ENCODE assay signal across 9 cellular contexts in the genomic region with DNA sequence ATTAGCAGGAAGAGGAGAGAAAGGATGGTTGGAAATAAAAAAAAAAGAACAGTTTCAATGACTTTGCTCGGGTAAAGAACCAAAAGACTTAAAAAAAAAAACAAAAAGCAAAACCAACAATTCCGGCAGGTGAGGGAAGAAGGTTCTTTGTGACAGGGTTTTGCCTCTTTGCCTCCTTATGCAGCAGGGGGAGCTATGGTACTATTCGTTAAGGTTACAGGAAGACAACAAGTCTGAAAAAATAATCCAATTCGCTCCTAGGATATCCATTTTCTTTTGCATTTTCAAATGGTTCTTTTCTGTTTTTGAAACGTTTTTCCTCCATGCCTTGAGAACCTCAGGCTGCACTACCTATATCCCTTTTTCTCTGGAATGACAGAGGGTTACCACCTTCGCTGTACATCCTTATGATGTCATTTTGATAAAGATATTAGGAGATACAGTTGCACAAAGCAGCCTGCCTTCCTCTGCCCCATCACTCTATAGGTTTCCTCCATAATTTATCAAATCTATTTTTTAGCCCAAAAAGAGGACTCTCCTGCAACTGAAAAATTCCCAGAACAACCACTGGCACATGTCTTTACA. TPM values are rescaled to one million over a fixed set of nuclear protein-coding genes. Genes with fewer than 3 reads are reported as not detected.
DNase-seq lines count a peak whose midpoint lies in the region; ATAC-seq and TF ChIP-seq lines count a peak whose summit lies in the region.
"Had no signal": no experiment of that assay in that cellular context is flagged by ENCODE, and none has a peak within 500 bp of the region (broad histone marks: within the 10 kb centered on the region; RNA-seq: fewer than 3 reads in every experiment).

No MANE protein-coding gene starts in this region.

- H3K79me2 ChIP-seq in HCT116 (ENCODE audit: insufficient read depth, low read length) = no peaks in the 10 kb centered on the region

- H3K9me3 Mint-ChIP-seq in activated naive CD8-positive, alpha-beta T cell treated with anti-CD3 and anti-CD28 coated beads for 36 hours = no peaks in the 10 kb centered on the region

- CTCF ChIA-PET in HCT116 (lab: Charles Lee) = interaction anchor here (0.7 to 2.3 kb wide), 4 partner anchors 9 to 580 kb away, joined by 3 to 13 read pairs (median 3); no protein-coding TSS in a partner anchor

- no peak overlapping the region for H3K4me3 Mint-ChIP-seq in activated naive CD8-positive, alpha-beta T cell treated with anti-CD3 and anti-CD28 coated beads for 36 hours
- H3K4me3 Mint-ChIP-seq: CD8-positive, alpha-beta memory T cell had no signal

- TF ChIP-seq POLR2A in HCT116 (IDR thresholded peaks at IDR 0.05; ENCODE audit: borderline replicate concordance, extremely low read depth, insufficient read depth, insufficient read length) (no peak), testis (IDR thresholded peaks at IDR 0.05) (no peak)

- H3K4me3 ChIP-seq in HCT116 (replicated peaks in 1 of 2; ENCODE audit: low read depth in 1 of 2, low read length in 2 of 2) (no peak overlapping the region), testis (no peak overlapping the region)

- peak overlapping the region; percentile 85 for H2AFZ ChIP-seq in HCT116 (ENCODE audit: low read depth, low read length, poor library complexity, severe bottlenecking)

- TF ChIP-seq CTCF in HCT116 (IDR thresholded peaks at IDR 0.05 in 2 of 3, conservative IDR thresholded peaks at IDR 0.05 in 1 of 3; ENCODE audit: borderline replicate concordance in 1 of 3, insufficient read depth in 1 of 3, low read depth in 2 of 3, low read length in 2 of 3) (peak; percentile 61 to 85 (median 81); a peak in 5 of 6 replicates), testis (IDR thresholded peaks at IDR 0.05) (peak; percentile 17 to 52 (median 31))

- H3K4me1 ChIP-seq in HCT116 (ENCODE audit: control insufficient read depth in 1 of 2, insufficient read depth in 2 of 2, low read length in 2 of 2) = peaks cover 0 to 32% of the 10 kb centered on the region in 2 experiments; a peak in 2 of 4 replicates
- peaks cover 17% of the 10 kb centered on the region for H3K4me1 ChIP-seq in testis

- WGBS in testis, 2 donors = 33 to 48% methylated on average over 6 of the region's 6 CpGs

- H3K27ac ChIP-seq in HCT116 (ENCODE audit: low read depth, low read length) (no peak overlapping the region), testis (no peak overlapping the region)

- H4K20me1 ChIP-seq in HCT116 (ENCODE audit: insufficient read depth) = no peaks in the 10 kb centered on the region

- ATAC-seq in HCT116 = peak; percentile 59; the same call in 1 of the 2 replicates

- POLR2A ChIA-PET in HCT116 (lab: Charles Lee) = no interaction called here

- H3K9me3 ChIP-seq in HCT116 (ENCODE audit: control insufficient read depth in 1 of 2, insufficient read depth in 1 of 2, low read depth in 1 of 2, low read length in 2 of 2) (no peaks in the 10 kb centered on the region), testis (no peaks in the 10 kb centered on the region)

- DNase-seq in NCI-H1436 (lab: John Stamatoyannopoulos, UW) (peak; percentile 47), NCI-H1436 treated with DMSO at 0.1 percent for 48 hours (lab: John Stamatoyannopoulos, UW) (no peak), HCT116 (ENCODE audit: low read depth, low spot score) (peak; percentile 60), NCI-H345 treated with DMSO at 0.1 percent for 48 hours (lab: John Stamatoyannopoulos, UW; ENCODE audit: unreplicated experiment) (peak; percentile 28), iPS-NIHi7 (ENCODE audit: extremely low spot score) (peak; percentile 71), testis (peak; percentile 57)
- DNase-seq in activated naive CD8-positive, alpha-beta T cell treated with anti-CD3 and anti-CD28 coated beads for 36 hours = peak; percentile 6
- DNase-seq in activated effector memory CD4-positive, alpha-beta T cell treated with anti-CD3 and anti-CD28 coated beads, Interleukin-2, amount 50 U/mL, for 16 hours = no peak

- no peaks in the 10 kb centered on the region for H3K36me3 Mint-ChIP-seq in activated naive CD8-positive, alpha-beta T cell treated with anti-CD3 and anti-CD28 coated beads for 36 hours
- H3K36me3 Mint-ChIP-seq: CD8-positive, alpha-beta memory T cell had no signal

- H3K27me3 Mint-ChIP-seq in activated naive CD8-positive, alpha-beta T cell treated with anti-CD3 and anti-CD28 coated beads for 36 hours = no peaks in the 10 kb centered on the region

- peak; percentile 86 for TF ChIP-seq RAD21 in HCT116 (IDR thresholded peaks at IDR 0.05; ENCODE audit: low read depth)

- intact Hi-C loops in HCT116 (cut with micrococcal nuclease) (loop anchor here (1.0 to 10.0 kb wide), 7 partner anchors 58 to 1750 kb away; no protein-coding TSS in a partner anchor), testis (cut with DNase I; ENCODE audit: low total_unique reads) (no loop called here)

- H3K27me3 ChIP-seq in HCT116 (ENCODE audit: insufficient read depth, low read length) (no peaks in the 10 kb centered on the region), testis (no peaks in the 10 kb centered on the region)

- no peaks in the 10 kb centered on the region for H3K36me3 ChIP-seq in HCT116 (ENCODE audit: control insufficient read depth in 1 of 2, insufficient read depth in 2 of 2, low read length in 2 of 2)
- H3K36me3 ChIP-seq in testis (ENCODE audit: low read depth, missing control alignments) = no peaks in the 10 kb centered on the region

- no peak overlapping the region for H3K27ac Mint-ChIP-seq in activated naive CD8-positive, alpha-beta T cell treated with anti-CD3 and anti-CD28 coated beads for 36 hours
- H3K27ac Mint-ChIP-seq: CD8-positive, alpha-beta memory T cell had no signal

- peaks cover 2% of the 10 kb centered on the region for H3K4me1 Mint-ChIP-seq in activated naive CD8-positive, alpha-beta T cell treated with anti-CD3 and anti-CD28 coated beads for 36 hours

- H3K9me2 ChIP-seq in HCT116 (ENCODE audit: insufficient read depth) = no peaks in the 10 kb centered on the region

- peak overlapping the region; percentile 46 for H3K4me2 ChIP-seq in HCT116 (ENCODE audit: low read length)

- BruUV-seq in HCT116 (replicated peaks; lab: Mats Ljungman, UMichigan) = no TSS peak

- no peak overlapping the region for H3K9ac ChIP-seq in HCT116 (ENCODE audit: low read length)

- RAD21 ChIA-PET in HCT116 (lab: Charles Lee; ENCODE audit: low non-redundant PET in 1 of 2, low total read pairs in 2 of 2, uncharacterized antibody in 2 of 2, unreplicated experiment in 2 of 2) = interaction anchor here in 1 of 2 experiments (0.7 kb wide), 1 partner anchor 171 kb away, joined by 3 read pairs; no protein-coding TSS in a partner anchor

TF ChIP-seq in HCT116, 20 proteins besides CTCF, POLR2A, EP300 and RAD21:
- TF ChIP-seq YY1 (IDR thresholded peaks at IDR 0.05; ENCODE audit: extremely low read depth, insufficient replicate concordance, low read depth, low read length) (no peak), TCF7L2 (IDR thresholded peaks at IDR 0.05; ENCODE audit: borderline replicate concordance, extremely low read depth, insufficient read depth, insufficient read length) (no peak), ZFX (IDR thresholded peaks at IDR 0.05) (no peak), ZNF274 (IDR thresholded peaks at IDR 0.05; ENCODE audit: low read depth, low read length) (no peak), JUND (IDR thresholded peaks at IDR 0.05) (no peak), SIN3A (IDR thresholded peaks at IDR 0.05; ENCODE audit: low read depth) (no peak), EZH2phosphoT487 (IDR thresholded peaks at IDR 0.05; ENCODE audit: borderline replicate concordance) (no peak), SRF (IDR thresholded peaks at IDR 0.05; ENCODE audit: low read depth) (no peak), CBX3 (IDR thresholded peaks at IDR 0.05; ENCODE audit: low read depth) (no peak), CEBPB (IDR thresholded peaks at IDR 0.05; ENCODE audit: low read depth) (no peak), SP1 (IDR thresholded peaks at IDR 0.05; ENCODE audit: low read depth) (no peak), EGR1 (IDR thresholded peaks at IDR 0.05; ENCODE audit: low read depth) (no peak), ELF1 (IDR thresholded peaks at IDR 0.05; ENCODE audit: borderline replicate concordance, low read depth) (no peak), POLR2AphosphoS5 (IDR thresholded peaks at IDR 0.05; ENCODE audit: low read depth, low read length) (no peak)
- TF ChIP-seq, protein P1, sequence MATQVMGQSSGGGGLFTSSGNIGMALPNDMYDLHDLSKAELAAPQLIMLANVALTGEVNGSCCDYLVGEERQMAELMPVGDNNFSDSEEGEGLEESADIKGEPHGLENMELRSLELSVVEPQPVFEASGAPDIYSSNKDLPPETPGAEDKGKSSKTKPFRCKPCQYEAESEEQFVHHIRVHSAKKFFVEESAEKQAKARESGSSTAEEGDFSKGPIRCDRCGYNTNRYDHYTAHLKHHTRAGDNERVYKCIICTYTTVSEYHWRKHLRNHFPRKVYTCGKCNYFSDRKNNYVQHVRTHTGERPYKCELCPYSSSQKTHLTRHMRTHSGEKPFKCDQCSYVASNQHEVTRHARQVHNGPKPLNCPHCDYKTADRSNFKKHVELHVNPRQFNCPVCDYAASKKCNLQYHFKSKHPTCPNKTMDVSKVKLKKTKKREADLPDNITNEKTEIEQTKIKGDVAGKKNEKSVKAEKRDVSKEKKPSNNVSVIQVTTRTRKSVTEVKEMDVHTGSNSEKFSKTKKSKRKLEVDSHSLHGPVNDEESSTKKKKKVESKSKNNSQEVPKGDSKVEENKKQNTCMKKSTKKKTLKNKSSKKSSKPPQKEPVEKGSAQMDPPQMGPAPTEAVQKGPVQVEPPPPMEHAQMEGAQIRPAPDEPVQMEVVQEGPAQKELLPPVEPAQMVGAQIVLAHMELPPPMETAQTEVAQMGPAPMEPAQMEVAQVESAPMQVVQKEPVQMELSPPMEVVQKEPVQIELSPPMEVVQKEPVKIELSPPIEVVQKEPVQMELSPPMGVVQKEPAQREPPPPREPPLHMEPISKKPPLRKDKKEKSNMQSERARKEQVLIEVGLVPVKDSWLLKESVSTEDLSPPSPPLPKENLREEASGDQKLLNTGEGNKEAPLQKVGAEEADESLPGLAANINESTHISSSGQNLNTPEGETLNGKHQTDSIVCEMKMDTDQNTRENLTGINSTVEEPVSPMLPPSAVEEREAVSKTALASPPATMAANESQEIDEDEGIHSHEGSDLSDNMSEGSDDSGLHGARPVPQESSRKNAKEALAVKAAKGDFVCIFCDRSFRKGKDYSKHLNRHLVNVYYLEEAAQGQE (IDR thresholded peaks at IDR 0.05; ENCODE audit: low read depth) = no peak

RNA-seq across cellular contexts. Expression of a gene that starts 55.0 kb away (rescaled TPM):
- 2.9 TPM for total RNA-seq in HCT116 (2021; ENCODE audit: unreplicated experiment)
- polyA plus RNA-seq in HCT116 (2012) = 2.7 and 3.1 TPM in 2 replicates
- 1 to 10 TPM; 1.6 to 2.4 TPM for total RNA-seq in activated naive CD8-positive, alpha-beta T cell treated with anti-CD3 and anti-CD28 coated beads for 36 hours
- 10 to 100 TPM; 24.5 to 42.0 TPM for total RNA-seq in testis
- polyA plus RNA-seq in testis (ENCODE audit: insufficient read depth, low read depth, low replicate concordance) = 62.8 TPM
- polyA plus RNA-seq: CD8-positive, alpha-beta memory T cell had no signal

Comparison
In these comparisons a context has a peak if more than half of its experiments do, and no peak if none do; other contexts are left out.
1. DNase-seq: peak in NCI-H1436 (single experiment), HCT116 (single experiment), NCI-H345 treated with DMSO at 0.1 percent for 48 hours (single experiment), activated naive CD8-positive, alpha-beta T cell treated with anti-CD3 and anti-CD28 coated beads for 36 hours (single experiment), iPS-NIHi7 (single experiment) and testis (single experiment); none in NCI-H1436 treated with DMSO at 0.1 percent for 48 hours (single experiment) and activated effector memory CD4-positive, alpha-beta T cell treated with anti-CD3 and anti-CD28 coated beads, Interleukin-2, amount 50 U/mL, for 16 hours (single experiment).